ENCODE assay signal across 8 cellular contexts in genomic region chr2:97995734-97996624, GRCh38. TPM values are rescaled to one million over a fixed set of nuclear protein-coding genes. Genes with fewer than 3 reads are reported as not detected.
DNase-seq lines count a peak whose midpoint lies in the region; ATAC-seq and TF ChIP-seq lines count a peak whose summit lies in the region.

Gene TMEM131, minus strand, starts transcription at chr2:97995948. Its CDS starts 286 bp downstream, at chr2:97995662.

- H3K9me3 ChIP-seq in right atrium auricular region (no peaks in the 10 kb centered on the region), psoas muscle (no peaks in the 10 kb centered on the region)

- no peaks in the 10 kb centered on the region for H3K36me3 ChIP-seq in right atrium auricular region
- no peaks in the 10 kb centered on the region for H3K36me3 ChIP-seq in psoas muscle (ENCODE audit: insufficient read depth in 1 of 2, low read depth in 1 of 2)
- no peaks in the 10 kb centered on the region for H3K36me3 ChIP-seq in urinary bladder (ENCODE audit: insufficient read depth)

- H3K4me3 ChIP-seq in right atrium auricular region (peak within 1 kb of the TSS; percentile 86 to 93), psoas muscle (peak within 1 kb of the TSS; percentile 90), urinary bladder (ENCODE audit: low read depth, low read length) (peak within 1 kb of the TSS; percentile 89)

- peak; percentile 87 to 91 for DNase-seq in NCI-H1930 (lab: John Stamatoyannopoulos, UW)
- DNase-seq in anterior cingulate cortex (lab: John Stamatoyannopoulos, UW), result peak; percentile 68 to 99 (median 94)
- DNase-seq in right atrium auricular region (ENCODE audit: low spot score), result peak; percentile 95
- peak; percentile 96 to 98 for DNase-seq in psoas muscle

- WGBS in psoas muscle, 3 donors, result 0 to 1% (median 1%) methylated on average over 67 to 88 of the region's 88 CpGs
- WGBS in urinary bladder, result under 1% methylated on average over 88 of the region's 88 CpGs

- no peaks in the 10 kb centered on the region for H3K27me3 ChIP-seq in right atrium auricular region
- H3K27me3 ChIP-seq in psoas muscle (ENCODE audit: insufficient read depth in 3 of 3, low read length in 2 of 3), result no peaks in the 10 kb centered on the region

- peaks cover 0 to 39% of the 10 kb centered on the region in 2 donors for H3K4me1 ChIP-seq in right atrium auricular region
- peaks cover 33% of the 10 kb centered on the region for H3K4me1 ChIP-seq in psoas muscle
- no peaks in the 10 kb centered on the region for H3K4me1 ChIP-seq in urinary bladder (ENCODE audit: insufficient read depth)

- H3K27ac ChIP-seq in right atrium auricular region (peak within 1 kb of the TSS; percentile 97 to 98), psoas muscle (peak within 1 kb of the TSS; percentile 99), urinary bladder (ENCODE audit: low read depth) (peak within 1 kb of the TSS; percentile 96)

- intact Hi-C loops in T-helper 2 cell treated with Interferon-gamma antibody and Interleukin-4, amounts not matched to agents 100 ng/mL and 5 ng/mL, for 36 hours (cut with micrococcal nuclease), result loop anchor here (1.0 to 10.0 kb wide), 5 partner anchors 89 to 349 kb away; partner anchors contain the start of genes COX5B and VWA3B
- intact Hi-C loops in psoas muscle (cut with DNase I), result loop anchor here (2.0 to 10.0 kb wide), 5 partner anchors 125 to 189 kb away; no protein-coding TSS in a partner anchor

- TF ChIP-seq POLR2A in GM18505 (IDR thresholded peaks at IDR 0.05; ENCODE audit: borderline replicate concordance, extremely low read depth, insufficient read depth, insufficient read length), result peak; percentile 70

- ATAC-seq in GM18505 (IDR thresholded peaks at IDR 0.05; ENCODE audit: unreplicated experiment), result peak; percentile 79
- ATAC-seq in HG02970 (IDR thresholded peaks at IDR 0.05; ENCODE audit: low FRiP score, unreplicated experiment), result peak; percentile 73
- peak; percentile 93 to 96 (median 94) for ATAC-seq in psoas muscle

- no peak for TF ChIP-seq CTCF in right atrium auricular region (IDR thresholded peaks at IDR 0.05)
- no peak for TF ChIP-seq CTCF in psoas muscle (IDR thresholded peaks at IDR 0.05)

RNA-seq across cellular contexts. Expression of gene TMEM131, which starts in this region (rescaled TPM):
- total RNA-seq in T-helper 2 cell treated with Interferon-gamma antibody and Interleukin-4, amounts not matched to agents 100 ng/mL and 5 ng/mL, for 36 hours, result 34.7 and 40.1 TPM in 2 replicates
- total RNA-seq in right atrium auricular region (10 to 100 TPM; 20.7 to 21.8 TPM), psoas muscle (10 to 100 TPM; 20.1 to 33.3 (median 27.0) TPM), urinary bladder (68.6 TPM)
- polyA plus RNA-seq in psoas muscle (10 to 100 TPM in 1 of 3 donors, 1 to 10 TPM in 2; 7.7 to 16.3 (median 7.8) TPM), urinary bladder (18.2 TPM)

Comparison
In these comparisons a context has a peak if more than half of its experiments do, and no peak if none do; other contexts are left out.
1. Peak in every context shown above with its lines: DNase-seq, ATAC-seq, H3K4me3 ChIP-seq and H3K27ac ChIP-seq.